In the genomic region with DNA sequence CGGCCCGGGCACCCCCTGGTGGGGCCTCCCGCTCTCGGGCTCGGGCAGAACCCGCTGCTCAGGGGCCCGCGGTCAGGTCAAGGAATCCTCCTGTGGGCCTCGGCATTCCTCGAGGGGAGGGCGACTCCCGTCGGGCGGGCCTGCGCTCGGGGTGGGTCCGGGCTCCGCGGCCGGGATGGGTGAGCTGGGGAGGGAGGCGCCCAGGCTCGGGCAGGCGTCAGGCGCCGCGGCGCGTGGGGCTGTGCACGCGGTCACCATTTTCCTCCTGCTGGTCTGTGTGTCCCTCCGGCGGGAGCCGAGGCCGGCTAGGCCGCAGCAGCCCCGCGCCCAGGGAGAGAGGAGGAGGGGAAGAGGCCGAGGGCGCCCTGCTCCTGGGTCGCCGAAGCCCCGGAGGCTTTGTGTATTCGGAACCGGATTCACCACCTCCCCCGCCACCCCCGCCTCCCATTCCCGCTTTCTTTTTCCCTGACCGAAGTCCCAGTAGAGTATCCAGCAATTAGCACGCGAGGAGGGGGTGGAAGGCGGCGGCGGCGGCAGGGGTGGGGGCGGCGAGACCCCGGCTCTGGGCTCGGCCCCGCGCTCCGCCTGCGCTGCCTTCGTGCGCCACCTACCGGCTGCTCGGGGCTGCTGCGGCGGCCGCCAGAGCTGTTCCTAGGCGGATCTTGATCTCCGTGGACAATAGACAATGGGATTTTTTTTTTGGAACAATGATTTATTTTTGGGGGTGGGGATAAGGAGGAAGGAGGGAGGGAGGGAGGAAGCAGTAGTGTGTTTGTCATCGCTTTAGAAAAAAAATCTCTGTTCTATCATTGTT, we compare ENCODE assay signal across 8 cellular contexts.
DNase-seq lines count a peak whose midpoint lies in the region; ATAC-seq and TF ChIP-seq lines count a peak whose summit lies in the region.

No MANE protein-coding gene starts in this region.

- H3K9ac ChIP-seq in BLaER1 (peak overlapping the region; percentile 85), KMS-11 (peak overlapping the region; percentile 86)

- no peak for TF ChIP-seq POLR2A in suprapubic skin (IDR thresholded peaks at IDR 0.05)

- H2AFZ ChIP-seq in KMS-11 (ENCODE audit: low read depth): peak overlapping the region; percentile 91

- ATAC-seq in GM19463 (IDR thresholded peaks at IDR 0.05; ENCODE audit: unreplicated experiment) (peak; percentile 63), foreskin keratinocyte (peak; percentile 65)

- H3K9me3 ChIP-seq in BLaER1 (no peaks in the 10 kb centered on the region), suprapubic skin (no peaks in the 10 kb centered on the region)

- H3K4me1 ChIP-seq in BLaER1 (peaks cover 23% of the 10 kb centered on the region), KMS-11 (ENCODE audit: low read depth, poor library complexity, severe bottlenecking) (peaks cover 45% of the 10 kb centered on the region), foreskin keratinocyte (peaks cover 14% of the 10 kb centered on the region), suprapubic skin (peaks cover 23% of the 10 kb centered on the region)

- TF ChIP-seq CTCF in KMS-11 (conservative IDR thresholded peaks at IDR 0.05; ENCODE audit: low read depth, low read length) (peak; percentile 95), RWPE1 (conservative IDR thresholded peaks at IDR 0.05; ENCODE audit: low read depth) (peak; percentile 96), foreskin keratinocyte (conservative IDR thresholded peaks at IDR 0.05) (peak; percentile 90), neural crest cell (conservative IDR thresholded peaks at IDR 0.05) (peak; percentile 99), suprapubic skin (IDR thresholded peaks at IDR 0.05) (peak; percentile 75 to 99)

- H3K9me3 Mint-ChIP-seq in neural crest cell: no peaks in the 10 kb centered on the region

- peak overlapping the region; percentile 75 for H3K27ac Mint-ChIP-seq in neural crest cell (ENCODE audit: unreplicated experiment)

- peak overlapping the region; percentile 50 for H3K4me3 Mint-ChIP-seq in neural crest cell

- no peaks in the 10 kb centered on the region for H3K27me3 Mint-ChIP-seq in neural crest cell (ENCODE audit: low read depth)

- no peaks in the 10 kb centered on the region for H4K20me1 ChIP-seq in BLaER1
- no peaks in the 10 kb centered on the region for H4K20me1 ChIP-seq in KMS-11 (ENCODE audit: insufficient read depth)

- TF ChIP-seq EP300 in suprapubic skin (IDR thresholded peaks at IDR 0.05): no peak

- H3K4me2 ChIP-seq in BLaER1 (peak overlapping the region; percentile 89), KMS-11 (peak overlapping the region; percentile 64)

- no peaks in the 10 kb centered on the region for H3K36me3 ChIP-seq in BLaER1
- H3K36me3 ChIP-seq in KMS-11 (ENCODE audit: insufficient read depth): no peaks in the 10 kb centered on the region
- no peaks in the 10 kb centered on the region for H3K36me3 ChIP-seq in suprapubic skin

- peaks cover 67% of the 10 kb centered on the region for H3K4me1 Mint-ChIP-seq in neural crest cell

- POLR2A ChIA-PET in RWPE1 (lab: Yijun Ruan, JAX; ENCODE audit: low non-redundant PET): interaction anchor here (0.6 to 0.7 kb wide), 2 partner anchors 103 to 435 kb away, joined by 4 to 5 read pairs; no protein-coding TSS in a partner anchor

- H3K36me3 Mint-ChIP-seq in neural crest cell (ENCODE audit: low read depth): no peaks in the 10 kb centered on the region

- CTCF ChIA-PET in RWPE1 (lab: Yijun Ruan, JAX): interaction anchor here (0.6 to 1.8 kb wide), 18 partner anchors 9 to 579 kb away, joined by 3 to 6 read pairs (median 4); a partner anchor contains a TSS

- DNase-seq in RWPE1 (ENCODE audit: low spot score): peak; percentile 74
- peak; percentile 20 to 59 (median 34) for DNase-seq in activated naive CD4-positive, alpha-beta T cell (lab: John Stamatoyannopoulos, UW)
- DNase-seq in foreskin keratinocyte: peak in 1 of 2 donors; percentile 49
- DNase-seq in neural crest cell (ENCODE audit: low read depth, low spot score): peak; percentile 87
- DNase-seq in suprapubic skin (ENCODE audit: low spot score in 2 of 2): peak; percentile 74 to 84

- H3K4me3 ChIP-seq in BLaER1: peak overlapping the region; percentile 72
- no peak overlapping the region for H3K4me3 ChIP-seq in KMS-11 (IDR thresholded peaks at IDR 0.05; ENCODE audit: insufficient read depth, low read depth, low read length)
- peak overlapping the region; percentile 67 for H3K4me3 ChIP-seq in suprapubic skin

- WGBS in suprapubic skin: 2% methylated on average over 32 of the region's 72 CpGs

- peak overlapping the region; percentile 88 for H3K27ac ChIP-seq in BLaER1
- peak overlapping the region; percentile 43 for H3K27ac ChIP-seq in KMS-11
- peak overlapping the region; percentile 58 for H3K27ac ChIP-seq in RWPE1
- H3K27ac ChIP-seq in foreskin keratinocyte: peak overlapping the region; percentile 55
- peak overlapping the region; percentile 85 for H3K27ac ChIP-seq in suprapubic skin

- H3K79me2 ChIP-seq in KMS-11 (ENCODE audit: insufficient read depth, low read depth): no peaks in the 10 kb centered on the region

- H3K27me3 ChIP-seq in BLaER1 (no peaks in the 10 kb centered on the region), KMS-11 (ENCODE audit: insufficient read depth, low read depth) (no peaks in the 10 kb centered on the region), foreskin keratinocyte (no peaks in the 10 kb centered on the region), suprapubic skin (no peaks in the 10 kb centered on the region)
